In the genomic region with DNA sequence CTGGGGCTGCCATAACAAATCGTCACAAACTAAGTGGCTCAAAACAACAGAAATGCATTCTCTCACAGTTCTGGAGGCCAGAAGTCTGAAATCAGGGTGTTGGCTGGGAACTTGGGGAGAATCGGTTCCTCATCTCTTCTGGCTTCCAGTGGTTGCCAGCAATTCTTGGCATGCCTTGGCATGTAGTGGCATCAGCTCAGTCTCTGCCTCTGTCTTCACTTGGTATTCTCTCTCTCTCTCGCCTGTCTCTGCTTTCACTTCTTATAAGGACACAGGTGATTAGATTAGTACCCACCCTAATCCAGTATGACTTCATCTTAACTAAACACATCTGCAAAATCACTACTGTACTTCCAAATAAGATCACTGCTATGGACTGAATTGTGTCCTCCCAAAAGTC, we compare ENCODE assay signal across 23 cellular contexts.
A peak's percentile ranks its signal among the peaks of the same experiment; 100 is the strongest.
DNase-seq lines count a peak whose midpoint lies in the region; ATAC-seq, FAIRE-seq and TF ChIP-seq lines count a peak whose summit lies in the region.
"Had no signal": no experiment of that assay in that cellular context is flagged by ENCODE, and none has a peak within 500 bp of the region (broad histone marks: within the 10 kb centered on the region; RNA-seq: fewer than 3 reads in every experiment).

No MANE protein-coding gene starts in this region.

- peak overlapping the region; percentile 30 for H3K4me2 ChIP-seq in keratinocyte (ENCODE audit: control insufficient read depth, extremely low read depth, insufficient read depth, low read depth, low read length)

- H3K79me2 ChIP-seq in keratinocyte (ENCODE audit: control insufficient read depth, insufficient read depth, low read length), result no peaks in the 10 kb centered on the region

- H3K27me3 ChIP-seq in RWPE2 (ENCODE audit: insufficient read depth, poor library complexity, severe bottlenecking), result no peaks in the 10 kb centered on the region
- H3K27me3 ChIP-seq in keratinocyte (ENCODE audit: control insufficient read depth, extremely low read depth, insufficient read depth, low read length), result no peaks in the 10 kb centered on the region
- H3K27me3 ChIP-seq: BE2C had no signal

- H3K4me1 ChIP-seq in RWPE2 (ENCODE audit: insufficient read depth, poor library complexity, severe bottlenecking), result no peaks in the 10 kb centered on the region
- H3K4me1 ChIP-seq in keratinocyte (ENCODE audit: control insufficient read depth, extremely low read depth, insufficient read depth, low read length), result peaks cover 4% of the 10 kb centered on the region

- H3K9me3 ChIP-seq in RWPE2 (ENCODE audit: severe bottlenecking), result no peaks in the 10 kb centered on the region
- H3K9me3 ChIP-seq in keratinocyte (ENCODE audit: control insufficient read depth, low read depth, low read length), result no peaks in the 10 kb centered on the region
- H3K9me3 ChIP-seq: BE2C had no signal

- H3K9me3 Mint-ChIP-seq in MCF 10A (ENCODE audit: unreplicated experiment), result peaks cover 8% of the 10 kb centered on the region
- H3K9me3 Mint-ChIP-seq in activated T-cell treated with anti-CD3 and anti-CD28 coated beads, Interleukin-2, amount 50 U/mL, for 24 hours, result peaks cover 10% of the 10 kb centered on the region

- H4K20me1 ChIP-seq in keratinocyte (ENCODE audit: control insufficient read depth, extremely low read depth, insufficient read depth, low read length), result no peaks in the 10 kb centered on the region

- H3K4me1 Mint-ChIP-seq in MCF 10A (ENCODE audit: insufficient read depth, unreplicated experiment), result no peaks in the 10 kb centered on the region
- H3K4me1 Mint-ChIP-seq in activated T-cell treated with anti-CD3 and anti-CD28 coated beads, Interleukin-2, amount 50 U/mL, for 24 hours (ENCODE audit: low read depth), result peaks cover 31% of the 10 kb centered on the region
- H3K4me1 Mint-ChIP-seq: CD4-positive, CD25-positive, alpha-beta regulatory T cell; H9 had no signal

- dilution Hi-C loops in keratinocyte (cut with MboI; ENCODE audit: extremely low pct_ligation_motif_present, low sequenced_read_pairs), result no loop called here

- CTCF ChIA-PET in MCF 10A (lab: Yijun Ruan, JAX), result interaction anchor here (0.7 kb wide), 1 partner anchor 354 kb away, joined by 3 read pairs; no protein-coding TSS in a partner anchor

- no TSS peak for BruUV-seq in MCF 10A (replicated peaks; lab: Mats Ljungman, UMichigan)

- FAIRE-seq in keratinocyte (lab: Jason Lieb, UNC), result peak; percentile 71
- FAIRE-seq: A204.1, D721Med, G401.6, GM12892, GM18507, H1, HepG2 had no signal

- H2AFZ ChIP-seq in keratinocyte (ENCODE audit: control insufficient read depth, low read length), result peak overlapping the region; percentile 55

- peak overlapping the region; percentile 13 for H3K27ac Mint-ChIP-seq in MCF 10A (ENCODE audit: low read depth, unreplicated experiment)
- no peak overlapping the region for H3K27ac Mint-ChIP-seq in activated T-cell treated with anti-CD3 and anti-CD28 coated beads, Interleukin-2, amount 50 U/mL, for 24 hours
- H3K27ac Mint-ChIP-seq: CD4-positive, CD25-positive, alpha-beta regulatory T cell; CD8-positive, alpha-beta memory T cell; H9; IgD-negative memory B cell had no signal

- DNase-seq in RWPE2 (ENCODE audit: low spot score) (no peak), MCF 10A (ENCODE audit: unreplicated experiment) (peak; percentile 32), epithelial cell of prostate (ENCODE audit: low read depth, low spot score) (peak; percentile 69), keratinocyte (ENCODE audit: low read depth, low spot score) (peak; percentile 33), left lobe of liver (ENCODE audit: low spot score) (no peak), HK-2 (ENCODE audit: unreplicated experiment) (no peak), superior temporal gyrus (ENCODE audit: extremely low spot score) (no peak)
- no peak for DNase-seq in activated T-cell treated with anti-CD3 and anti-CD28 coated beads, Interleukin-2, amount 50 U/mL, for 24 hours
- DNase-seq: ACHN; BE2C; C1 segment of cervical spinal cord; CD4-positive, CD25-positive, alpha-beta regulatory T cell; CD8-positive, alpha-beta memory T cell; COR-L47; H9 had no signal

- no peak overlapping the region for H3K27ac ChIP-seq in RWPE2 (ENCODE audit: poor library complexity, severe bottlenecking)
- peak overlapping the region; percentile 21 for H3K27ac ChIP-seq in epithelial cell of prostate
- H3K27ac ChIP-seq in keratinocyte (ENCODE audit: control insufficient read depth, insufficient read depth, low read length), result no peak overlapping the region

- H3K9ac ChIP-seq in keratinocyte (ENCODE audit: control insufficient read depth, extremely low read depth, insufficient read depth, low read length), result no peak overlapping the region

- H3K4me3 Mint-ChIP-seq in MCF 10A (ENCODE audit: unreplicated experiment), result no peak overlapping the region
- no peak overlapping the region for H3K4me3 Mint-ChIP-seq in activated T-cell treated with anti-CD3 and anti-CD28 coated beads, Interleukin-2, amount 50 U/mL, for 24 hours
- H3K4me3 Mint-ChIP-seq: CD4-positive, CD25-positive, alpha-beta regulatory T cell; CD8-positive, alpha-beta memory T cell; H9; IgD-negative memory B cell had no signal

- no peaks in the 10 kb centered on the region for H3K36me3 ChIP-seq in RWPE2 (ENCODE audit: low read depth)
- H3K36me3 ChIP-seq in keratinocyte (ENCODE audit: control insufficient read depth in 2 of 2, extremely low read depth in 1 of 2, insufficient read depth in 2 of 2, low read length in 2 of 2), result no peaks in the 10 kb centered on the region
- H3K36me3 ChIP-seq: BE2C had no signal

- no peak for TF ChIP-seq CTCF in RWPE2 (IDR thresholded peaks at IDR 0.05; ENCODE audit: poor library complexity, severe bottlenecking)
- TF ChIP-seq CTCF in MCF 10A (IDR thresholded peaks at IDR 0.05; ENCODE audit: unreplicated experiment), result no peak
- TF ChIP-seq CTCF in keratinocyte (optimal IDR thresholded peaks at IDR 0.05 in 1 of 3, IDR thresholded peaks at IDR 0.05 in 1 of 3, conservative IDR thresholded peaks at IDR 0.05 in 1 of 3; ENCODE audit: extremely low read depth in 1 of 3, insufficient read depth in 2 of 3, low read length in 3 of 3), result no peak

- POLR2A ChIA-PET in MCF 10A (lab: Yijun Ruan, JAX), result no interaction called here

- H3K4me3 ChIP-seq in RWPE2 (ENCODE audit: severe bottlenecking) (no peak overlapping the region), keratinocyte (ENCODE audit: control insufficient read depth in 2 of 3, extremely low read depth in 1 of 3, insufficient read depth in 2 of 3, low read depth in 1 of 3, low read length in 3 of 3) (no peak overlapping the region)

- intact Hi-C loops in MCF 10A (cut with micrococcal nuclease), result no loop called here

- no peaks in the 10 kb centered on the region for H3K36me3 Mint-ChIP-seq in MCF 10A (ENCODE audit: insufficient read depth, unreplicated experiment)
- H3K36me3 Mint-ChIP-seq in activated T-cell treated with anti-CD3 and anti-CD28 coated beads, Interleukin-2, amount 50 U/mL, for 24 hours (ENCODE audit: low read depth), result peaks cover 2% of the 10 kb centered on the region
- H3K36me3 Mint-ChIP-seq: CD4-positive, CD25-positive, alpha-beta regulatory T cell; IgD-negative memory B cell had no signal

- no peaks in the 10 kb centered on the region for H3K9me1 ChIP-seq in keratinocyte (ENCODE audit: control insufficient read depth, extremely low read depth, insufficient read depth, low read length)

- 0 out of 3 replicates have a peak, but pooled peaks have one; percentile 14 for ATAC-seq in RWPE2 (ENCODE audit: low read depth)
- ATAC-seq in left lobe of liver, result no peak
- ATAC-seq: HepG2 had no signal

- H3K27me3 Mint-ChIP-seq in MCF 10A (ENCODE audit: insufficient read depth, unreplicated experiment), result no peaks in the 10 kb centered on the region
- no peaks in the 10 kb centered on the region for H3K27me3 Mint-ChIP-seq in activated T-cell treated with anti-CD3 and anti-CD28 coated beads, Interleukin-2, amount 50 U/mL, for 24 hours

Comparison
In these comparisons a context has a peak if more than half of its experiments do, and no peak if none do; other contexts are left out.
1. DNase-seq: peak in MCF 10A (single experiment), epithelial cell of prostate (single experiment) and keratinocyte (single experiment); none in RWPE2 (single experiment), left lobe of liver (single experiment), activated T-cell treated with anti-CD3 and anti-CD28 coated beads, Interleukin-2, amount 50 U/mL, for 24 hours (single experiment), HK-2 (single experiment) and superior temporal gyrus (single experiment).